Comparison of ENCODE assay signal across 8 cellular contexts in genomic region chr2:185738679-185739472, GRCh38. TPM values are rescaled to one million over a fixed set of nuclear protein-coding genes. Genes with fewer than 3 reads are reported as not detected.
DNase-seq lines count a peak whose midpoint lies in the region; ATAC-seq and TF ChIP-seq lines count a peak whose summit lies in the region.

A gene with protein sequence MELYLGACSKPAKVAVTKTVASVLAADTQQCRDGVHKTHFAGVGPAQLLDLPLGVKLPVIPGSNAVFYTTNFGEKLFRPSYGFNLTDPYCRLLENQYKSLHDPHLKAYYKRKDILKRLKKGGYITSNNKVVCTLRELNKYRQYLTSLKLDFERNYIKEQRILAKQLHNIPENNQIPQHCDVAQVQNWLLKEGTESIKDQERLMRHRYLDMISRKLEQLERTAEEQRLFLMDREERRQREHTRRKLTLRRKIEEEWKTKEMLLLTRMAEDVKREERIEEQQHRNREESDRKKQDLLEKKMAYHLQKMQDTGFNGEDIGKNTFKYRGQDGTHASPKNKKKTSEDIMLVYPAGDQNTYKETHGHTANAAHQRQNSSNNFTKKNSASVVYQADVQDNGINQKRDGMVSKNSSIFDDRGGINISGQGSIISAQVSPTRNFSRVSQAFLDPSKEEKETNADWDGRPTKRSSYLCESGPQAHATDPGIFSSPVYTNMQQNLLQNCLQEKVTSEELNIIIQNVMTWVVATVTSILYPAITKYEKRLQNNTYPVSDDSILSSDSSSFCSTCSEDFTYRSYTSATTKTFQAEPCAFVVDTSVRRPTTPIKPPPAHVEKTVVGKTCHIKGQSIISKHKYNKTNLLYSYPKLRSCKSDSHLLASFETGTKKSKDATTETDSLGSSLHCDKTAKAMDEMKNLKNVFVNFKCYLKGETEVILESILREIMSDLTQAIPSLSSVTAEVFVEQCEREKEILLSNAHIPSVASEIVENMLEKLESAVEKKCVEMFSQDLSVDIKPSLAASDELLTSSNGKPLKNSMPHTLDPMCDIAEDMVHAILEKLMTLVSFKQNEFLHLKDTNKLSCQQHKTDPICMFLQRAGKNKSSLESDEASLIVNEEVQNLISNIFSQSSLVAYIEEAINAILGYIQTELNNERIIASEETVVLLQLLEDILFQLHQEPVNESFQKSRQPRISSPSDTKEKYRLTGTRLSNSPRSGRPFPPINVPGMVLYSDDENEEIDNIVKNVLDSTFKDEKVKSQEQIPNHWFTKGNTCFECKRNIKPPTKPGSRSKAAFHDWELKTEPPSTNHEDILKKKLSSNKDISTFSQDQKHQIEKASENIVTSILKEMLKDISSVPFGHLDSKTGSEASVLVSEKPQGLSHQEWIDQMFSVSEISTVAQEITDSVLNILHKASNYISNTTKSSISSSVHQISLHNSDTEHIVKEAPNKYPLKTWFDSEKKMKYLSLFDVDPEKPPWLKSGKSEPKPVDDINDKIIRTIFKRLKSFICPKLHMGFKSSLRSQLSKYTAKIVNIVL (N-terminal part only) (plus strand): TSS chr2:185738804. CDS start chr2:185738895, 91 bp downstream.

- peaks cover 6% of the 10 kb centered on the region for H3K27me3 Mint-ChIP-seq in activated naive CD8-positive, alpha-beta T cell treated with anti-CD3 and anti-CD28 coated beads, Interleukin-2, amount 10 ng/mL, durations not matched to agents 7 days and 5 days

- no peaks in the 10 kb centered on the region for H3K4me1 ChIP-seq in heart right ventricle

- intact Hi-C loops in heart right ventricle (cut with DNase I): no loop called here

- H3K4me3 ChIP-seq in heart right ventricle: peak within 1 kb of the TSS in 9 of 10 donors; percentile 21 to 51 (median 38)

- H3K9me3 Mint-ChIP-seq in activated naive CD8-positive, alpha-beta T cell treated with anti-CD3 and anti-CD28 coated beads, Interleukin-2, amount 10 ng/mL, durations not matched to agents 7 days and 5 days: no peaks in the 10 kb centered on the region

- peaks cover 0 to 15% (median 14%) of the 10 kb centered on the region in 7 donors for H3K27me3 ChIP-seq in heart right ventricle

- TF ChIP-seq CTCF in heart right ventricle (IDR thresholded peaks at IDR 0.05): peak in 7 of 9 donors; percentile 46 to 71 (median 63)

- DNase-seq in Daoy (ENCODE audit: low read depth): peak; percentile 65
- peak; percentile 71 for DNase-seq in HK-2 (ENCODE audit: unreplicated experiment)
- peak; percentile 66 for DNase-seq in activated naive CD8-positive, alpha-beta T cell treated with anti-CD3 and anti-CD28 coated beads, Interleukin-2, amount 10 ng/mL, durations not matched to agents 7 days and 5 days
- DNase-seq in heart right ventricle: peak; percentile 5 to 49
- DNase-seq in pulmonary artery endothelial cell (ENCODE audit: low read depth, low spot score): peak; percentile 1
- DNase-seq in COR-L47 (lab: John Stamatoyannopoulos, UW): no peak
- DNase-seq in putamen (ENCODE audit: low spot score): no peak

- 8 to 9% methylated on average over 59 of the region's 59 CpGs for WGBS in heart right ventricle, 2 donors

- no peak within 1 kb of the TSS for H3K27ac ChIP-seq in heart right ventricle

- H3K36me3 ChIP-seq in heart right ventricle: no peaks in the 10 kb centered on the region

- POLR2A ChIA-PET in activated naive CD8-positive, alpha-beta T cell treated with anti-CD3 and anti-CD28 coated beads, Interleukin-2, amount 10 ng/mL, durations not matched to agents 7 days and 5 days (lab: Charles Lee): no interaction called here

- H3K4me1 Mint-ChIP-seq in activated naive CD8-positive, alpha-beta T cell treated with anti-CD3 and anti-CD28 coated beads, Interleukin-2, amount 10 ng/mL, durations not matched to agents 7 days and 5 days: peaks cover 4% of the 10 kb centered on the region

- no peak within 1 kb of the TSS for H3K27ac Mint-ChIP-seq in activated naive CD8-positive, alpha-beta T cell treated with anti-CD3 and anti-CD28 coated beads, Interleukin-2, amount 10 ng/mL, durations not matched to agents 7 days and 5 days

- H3K9me3 ChIP-seq in heart right ventricle: no peaks in the 10 kb centered on the region

- peak within 1 kb of the TSS; percentile 4 for H3K4me3 Mint-ChIP-seq in activated naive CD8-positive, alpha-beta T cell treated with anti-CD3 and anti-CD28 coated beads, Interleukin-2, amount 10 ng/mL, durations not matched to agents 7 days and 5 days

- ATAC-seq in GM21390 (IDR thresholded peaks at IDR 0.05; ENCODE audit: unreplicated experiment) (peak; percentile 83), heart right ventricle (peak; percentile 65 to 98 (median 86))
- ATAC-seq in activated naive CD8-positive, alpha-beta T cell treated with anti-CD3 and anti-CD28 coated beads, Interleukin-2, amount 10 ng/mL, durations not matched to agents 7 days and 5 days (ENCODE audit: low read depth): peak; percentile 91

- H3K36me3 Mint-ChIP-seq in activated naive CD8-positive, alpha-beta T cell treated with anti-CD3 and anti-CD28 coated beads, Interleukin-2, amount 10 ng/mL, durations not matched to agents 7 days and 5 days: no peaks in the 10 kb centered on the region

RNA-seq across cellular contexts. Expression of the gene that starts here (rescaled TPM):
- not detected in 2 replicates for total RNA-seq in Daoy (2014; rRNA removed; shearing (Covaris generic))
- under 1 TPM; 0.31 to 0.36 TPM for total RNA-seq in activated naive CD8-positive, alpha-beta T cell treated with anti-CD3 and anti-CD28 coated beads, Interleukin-2, amount 10 ng/mL, durations not matched to agents 7 days and 5 days
- total RNA-seq in heart right ventricle (1 to 10 TPM in 3 of 10 donors, under 1 TPM in 6, not detected in 1; 0.08 to 2.4 (median 0.35) TPM), pulmonary artery endothelial cell (0.07 and 0.28 TPM in 2 replicates)
- polyA plus RNA-seq in heart right ventricle: under 1 TPM; 0.01 to 0.22 TPM

Comparison
In these comparisons a context has a peak if more than half of its experiments do, and no peak if none do; other contexts are left out.
1. Peak in DNase-seq in Daoy; RNA of the gene not detected or under 1 TPM.
2. Peak in DNase-seq and ATAC-seq in activated naive CD8-positive, alpha-beta T cell treated with anti-CD3 and anti-CD28 coated beads, Interleukin-2, amount 10 ng/mL, durations not matched to agents 7 days and 5 days; RNA of the gene not detected or under 1 TPM.
3. Peak in DNase-seq in pulmonary artery endothelial cell; RNA of the gene not detected or under 1 TPM.
4. DNase-seq: peak in HK-2 (single experiment) and heart right ventricle (2 of 2); none in COR-L47 (single experiment) and putamen (single experiment).
5. Peak in every context shown above with its lines, with median percentiles within 50 percentile points of each other: ATAC-seq.